1 cellular context compared by ENCODE assay signal in genomic region chr9:121550041-121550440, GRCh38.
TF ChIP-seq lines count a peak whose summit lies in the region.

No MANE protein-coding gene starts in this region.

TF ChIP-seq in SK-N-SH, 30 proteins besides CTCF, POLR2A, EP300 and RAD21 (continued from another document):
- TF ChIP-seq REST (IDR thresholded peaks at IDR 0.05; ENCODE audit: low read depth, low read length) = no peak
- TF ChIP-seq GATA2 (CRISPR knock-in tag; IDR thresholded peaks at IDR 0.05) = no peak
- TF ChIP-seq RFX5 (IDR thresholded peaks at IDR 0.05; ENCODE audit: low read length) = no peak
- TF ChIP-seq MXI1 (IDR thresholded peaks at IDR 0.05; ENCODE audit: low read depth, low read length) = no peak
- no peak for TF ChIP-seq TAF1 (IDR thresholded peaks at IDR 0.05; ENCODE audit: borderline replicate concordance, low read depth, low read length)
- no peak for TF ChIP-seq NFIC (IDR thresholded peaks at IDR 0.05; ENCODE audit: borderline replicate concordance)
TF ChIP-seq in SK-N-SH: peak in this region for 0.
